Comparison of ENCODE assay signal across 1 cellular context in genomic region chr2:167898297-167898696, GRCh38.
TF ChIP-seq lines count a peak whose summit lies in the region.

No MANE protein-coding gene starts in this region.

TF ChIP-seq in K562, 482 proteins besides CTCF, POLR2A, EP300 and RAD21 (continued from another document):
- TF ChIP-seq PBX2 (CRISPR knock-in tag; IDR thresholded peaks at IDR 0.05; ENCODE audit: low read depth) (no peak), PBX2 (tag; conservative IDR thresholded peaks at IDR 0.05; ENCODE audit: low read depth) (no peak), ZNF239 (CRISPR knock-in tag; IDR thresholded peaks at IDR 0.05) (no peak), ZNF217 (CRISPR knock-in tag; IDR thresholded peaks at IDR 0.05) (no peak), SNAPC5 (CRISPR knock-in tag; IDR thresholded peaks at IDR 0.05) (no peak), MTA2 (IDR thresholded peaks at IDR 0.05; ENCODE audit: low read depth) (no peak), CBFA2T3 (IDR thresholded peaks at IDR 0.05) (peak; percentile 71), CBX5 (IDR thresholded peaks at IDR 0.05; ENCODE audit: borderline replicate concordance, low read depth) (no peak), NKRF (IDR thresholded peaks at IDR 0.05; ENCODE audit: borderline replicate concordance) (no peak), ZNF764 (CRISPR knock-in tag; IDR thresholded peaks at IDR 0.05; ENCODE audit: low read depth) (no peak)
- TF ChIP-seq, protein P1, sequence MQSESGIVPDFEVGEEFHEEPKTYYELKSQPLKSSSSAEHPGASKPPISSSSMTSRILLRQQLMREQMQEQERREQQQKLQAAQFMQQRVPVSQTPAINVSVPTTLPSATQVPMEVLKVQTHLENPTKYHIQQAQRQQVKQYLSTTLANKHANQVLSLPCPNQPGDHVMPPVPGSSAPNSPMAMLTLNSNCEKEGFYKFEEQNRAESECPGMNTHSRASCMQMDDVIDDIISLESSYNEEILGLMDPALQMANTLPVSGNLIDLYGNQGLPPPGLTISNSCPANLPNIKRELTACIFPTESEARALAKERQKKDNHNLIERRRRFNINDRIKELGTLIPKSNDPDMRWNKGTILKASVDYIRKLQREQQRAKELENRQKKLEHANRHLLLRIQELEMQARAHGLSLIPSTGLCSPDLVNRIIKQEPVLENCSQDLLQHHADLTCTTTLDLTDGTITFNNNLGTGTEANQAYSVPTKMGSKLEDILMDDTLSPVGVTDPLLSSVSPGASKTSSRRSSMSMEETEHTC (IDR thresholded peaks at IDR 0.05) = no peak
